Comparison of ENCODE assay signal across 8 cellular contexts in genomic region chr1:239952348-239953307, GRCh38.
DNase-seq lines count a peak whose midpoint lies in the region; ATAC-seq lines count a peak whose summit lies in the region.

No MANE protein-coding gene starts in this region.

- ATAC-seq in GM21786 (IDR thresholded peaks at IDR 0.05; ENCODE audit: unreplicated experiment), result peak; percentile 38
- ATAC-seq in HG02763 (IDR thresholded peaks at IDR 0.05; ENCODE audit: unreplicated experiment), result no peak

- DNase-seq in ELF-1 (ENCODE audit: low read depth, low spot score), result peak; percentile 66
- DNase-seq in RPMI7951 (ENCODE audit: low read depth), result peak; percentile 32
- DNase-seq in iPS-NIHi11 (ENCODE audit: low spot score), result peak; percentile 58
- DNase-seq in dedifferentiated amniotic fluid mesenchymal stem cell (ENCODE audit: extremely low spot score), result no peak
- no peak for DNase-seq in NCI-H1105 treated with DMSO at 0.1 percent for 48 hours (lab: John Stamatoyannopoulos, UW)
- DNase-seq in globus pallidus (ENCODE audit: low spot score), result no peak

Comparison
In these comparisons a context has a peak if more than half of its experiments do, and no peak if none do; other contexts are left out.
1. DNase-seq: peak in ELF-1 (single experiment), RPMI7951 (single experiment) and iPS-NIHi11 (single experiment); none in dedifferentiated amniotic fluid mesenchymal stem cell (single experiment), NCI-H1105 treated with DMSO at 0.1 percent for 48 hours (single experiment) and globus pallidus (single experiment).